In genomic region chr4:187321741-187322140, GRCh38 we compare ENCODE assay signal across 30 cellular contexts.
"Had no signal": no experiment of that assay in that cellular context is flagged by ENCODE, and none has a peak within 500 bp of the region (broad histone marks: within the 10 kb centered on the region; RNA-seq: fewer than 3 reads in every experiment).

No MANE protein-coding gene starts in this region.

- ATAC-seq: activated T-cell treated with anti-CD3 and anti-CD28 coated beads, Interleukin-2, amount 50 U/mL, for 72 hours; esophagus mucosa; foreskin keratinocyte; heart right ventricle; left lung; lower lobe of right lung; naive thymus-derived CD8-positive, alpha-beta T cell; right lobe of liver; stimulated activated effector memory CD8-positive, alpha-beta T cell treated with anti-CD3 and anti-CD28 coated beads, Interleukin-12 subunit alpha, Interleukin-12 subunit beta, amount 100 ng/mL, for 72 hours; upper lobe of right lung had no signal

- H3K27ac ChIP-seq: adrenal gland, ascending aorta, foreskin keratinocyte, heart right ventricle, left lung, lower lobe of right lung, neural progenitor cell, right lobe of liver, skin epidermis, stomach, suprapubic skin, tibial artery, upper lobe of right lung had no signal

- H3K4me1 ChIP-seq: adrenal gland, ascending aorta, foreskin keratinocyte, heart right ventricle, left lung, lower lobe of right lung, neural progenitor cell, right lobe of liver, stomach, suprapubic skin, tibial artery, upper lobe of right lung had no signal

- H3K36me3 ChIP-seq: adrenal gland, ascending aorta, heart right ventricle, left lung, lower lobe of right lung, neural progenitor cell, right lobe of liver, stomach, suprapubic skin, tibial artery, upper lobe of right lung had no signal

- H3K27me3 Mint-ChIP-seq: activated naive CD8-positive, alpha-beta T cell; naive thymus-derived CD8-positive, alpha-beta T cell had no signal

- H3K4me3 ChIP-seq: adrenal gland, ascending aorta, heart right ventricle, left lung, lower lobe of right lung, neural progenitor cell, right lobe of liver, skin epidermis, stomach, suprapubic skin, tibial artery, upper lobe of right lung had no signal

- H3K4me1 Mint-ChIP-seq: naive thymus-derived CD8-positive, alpha-beta T cell; neural progenitor cell; stimulated activated effector memory CD8-positive, alpha-beta T cell treated with anti-CD3 and anti-CD28 coated beads, Interleukin-12 subunit alpha, Interleukin-12 subunit beta, amount 100 ng/mL, for 72 hours had no signal

- H3K4me3 Mint-ChIP-seq: activated naive CD8-positive, alpha-beta T cell; activated T-cell treated with anti-CD3 and anti-CD28 coated beads, Interleukin-2, amount 50 U/mL, for 72 hours; naive thymus-derived CD8-positive, alpha-beta T cell; neural progenitor cell; stimulated activated effector memory CD8-positive, alpha-beta T cell treated with anti-CD3 and anti-CD28 coated beads, Interleukin-12 subunit alpha, Interleukin-12 subunit beta, amount 100 ng/mL, for 72 hours had no signal

- H3K27ac Mint-ChIP-seq: activated naive CD8-positive, alpha-beta T cell; activated T-cell treated with anti-CD3 and anti-CD28 coated beads, Interleukin-2, amount 50 U/mL, for 72 hours; naive thymus-derived CD8-positive, alpha-beta T cell; neural progenitor cell; stimulated activated effector memory CD8-positive, alpha-beta T cell treated with anti-CD3 and anti-CD28 coated beads, Interleukin-12 subunit alpha, Interleukin-12 subunit beta, amount 100 ng/mL, for 72 hours had no signal

- H3K9me3 ChIP-seq: adrenal gland, ascending aorta, left lung, lower lobe of right lung, right lobe of liver, stomach, suprapubic skin, tibial artery, upper lobe of right lung had no signal

- H3K36me3 Mint-ChIP-seq: activated naive CD8-positive, alpha-beta T cell; naive thymus-derived CD8-positive, alpha-beta T cell; neural progenitor cell; stimulated activated effector memory CD8-positive, alpha-beta T cell treated with anti-CD3 and anti-CD28 coated beads, Interleukin-12 subunit alpha, Interleukin-12 subunit beta, amount 100 ng/mL, for 72 hours had no signal

- DNase-seq: activated CD4-positive, alpha-beta T cell treated with anti-CD3 and anti-CD28 coated beads for 4 hours; activated CD4-positive, alpha-beta T cell treated with anti-CD3 and anti-CD28 coated beads, Interleukin-2, amount 50 U/mL, for 4 hours; activated CD4-positive, CD25-positive, alpha-beta regulatory T cell; activated effector memory CD4-positive, alpha-beta T cell treated with Interleukin-2 at 50 U/mL for 16 hours; activated naive CD4-positive, alpha-beta T cell treated with Interleukin-2 at 50 U/mL for 16 hours; activated T-cell treated with anti-CD3 and anti-CD28 coated beads for 4 hours; activated T-cell treated with anti-CD3 and anti-CD28 coated beads, Interleukin-2, amount 50 U/mL, for 72 hours; adrenal gland; cerebellar nuclear complex; cortex of kidney; foreskin keratinocyte; heart right ventricle; left lung; lower lobe of right lung; mesenchymal stem cell; naive thymus-derived CD8-positive, alpha-beta T cell; occipital lobe; right lobe of liver; stimulated activated CD4-positive, alpha-beta T cell treated with anti-CD3 and anti-CD28 coated beads, Interleukin-12 subunit alpha, Interleukin-12 subunit beta, amount 100 ng/mL, for 4 hours; stimulated activated CD4-positive, alpha-beta T cell treated with anti-CD3 and anti-CD28 coated beads, Interleukin-4, amount 100 ng/mL, for 24 hours; stomach; tibial artery; upper lobe of right lung had no signal

- H3K27me3 ChIP-seq: adrenal gland, ascending aorta, foreskin keratinocyte, heart right ventricle, left lung, neural progenitor cell, right lobe of liver, stomach, suprapubic skin, tibial artery, upper lobe of right lung had no signal
